8 cellular contexts compared by ENCODE assay signal in the genomic region with DNA sequence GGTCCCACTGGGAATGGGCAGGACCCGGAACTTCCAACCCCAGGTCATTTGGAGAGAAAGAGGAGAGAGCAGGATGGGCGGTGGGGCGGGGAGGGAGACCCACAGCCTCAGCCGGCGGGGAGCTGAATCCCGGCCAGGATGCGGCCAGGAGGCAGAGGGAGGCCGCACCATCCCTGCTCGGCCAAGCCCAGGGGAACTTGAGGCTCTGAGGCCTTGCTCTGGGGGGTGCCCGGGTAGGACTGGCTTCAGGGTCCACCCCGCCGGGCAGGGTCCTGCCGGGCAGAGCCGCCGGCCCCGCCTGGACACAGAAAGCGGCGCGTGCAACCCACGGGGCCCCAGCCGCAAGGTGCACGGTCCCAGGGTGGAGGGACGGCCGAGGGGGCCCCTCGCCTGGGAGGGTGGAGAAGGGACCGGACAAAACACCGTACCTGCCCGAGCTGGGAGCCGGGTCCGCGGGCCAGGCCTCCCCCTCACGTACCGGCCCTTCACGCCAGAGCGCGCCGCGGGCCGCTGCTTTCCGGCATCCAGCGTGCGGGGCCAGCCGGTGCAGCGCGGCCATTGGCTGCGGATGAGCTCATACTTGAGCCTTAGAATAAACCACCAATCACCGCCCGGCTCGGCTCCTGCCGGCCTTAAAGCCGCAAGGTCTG. TPM values are rescaled to one million over a fixed set of nuclear protein-coding genes. Genes with fewer than 3 reads are reported as not detected.
DNase-seq lines count a peak whose midpoint lies in the region; ATAC-seq and TF ChIP-seq lines count a peak whose summit lies in the region.

Gene RPS6KL1 (minus strand): TSS at position 509 of the 650 bp plus-strand sequence. CDS start 1,719 bp downstream, outside the sequence.

- DNase-seq in C1 segment of cervical spinal cord (lab: John Stamatoyannopoulos, UW) (peak; percentile 19 to 87 (median 70)), HT-29 (ENCODE audit: low spot score) (peak; percentile 80), NOMO-1 treated with dmso at 0.1 percent for 144 hours (lab: John Stamatoyannopoulos, UW; ENCODE audit: unreplicated experiment) (peak; percentile 79), activated T-cell treated with anti-CD3 and anti-CD28 coated beads for 48 hours (ENCODE audit: low read depth) (peak; percentile 77), epithelial cell of proximal tubule (ENCODE audit: low read depth) (no peak), middle frontal gyrus (ENCODE audit: extremely low spot score, low spot score) (peak; percentile 87)
- DNase-seq in stimulated activated CD8-positive, alpha-beta memory T cell treated with anti-CD3 and anti-CD28 coated beads, Interleukin-2, amount 100 ng/mL, for 1 hour (ENCODE audit: low read depth in 2 of 2), result peak; percentile 15 to 36

- no peak for TF ChIP-seq CTCF in epithelial cell of proximal tubule (conservative IDR thresholded peaks at IDR 0.05; ENCODE audit: low read depth, low read length)

- peak within 1 kb of the TSS; percentile 75 for H3K4me3 ChIP-seq in epithelial cell of proximal tubule (ENCODE audit: low read depth, low read length)

- peak; percentile 93 for ATAC-seq in GM19452 (IDR thresholded peaks at IDR 0.05; ENCODE audit: unreplicated experiment)

RNA-seq across cellular contexts. Expression of gene RPS6KL1, which starts in this region (rescaled TPM):
- total RNA-seq in HT-29 (2014; rRNA removed; shearing (Covaris generic)), result 9.4 and 17.4 TPM in 2 replicates
- 18.7 and 21.3 TPM in 2 replicates for total RNA-seq in epithelial cell of proximal tubule
